In the genomic region with DNA sequence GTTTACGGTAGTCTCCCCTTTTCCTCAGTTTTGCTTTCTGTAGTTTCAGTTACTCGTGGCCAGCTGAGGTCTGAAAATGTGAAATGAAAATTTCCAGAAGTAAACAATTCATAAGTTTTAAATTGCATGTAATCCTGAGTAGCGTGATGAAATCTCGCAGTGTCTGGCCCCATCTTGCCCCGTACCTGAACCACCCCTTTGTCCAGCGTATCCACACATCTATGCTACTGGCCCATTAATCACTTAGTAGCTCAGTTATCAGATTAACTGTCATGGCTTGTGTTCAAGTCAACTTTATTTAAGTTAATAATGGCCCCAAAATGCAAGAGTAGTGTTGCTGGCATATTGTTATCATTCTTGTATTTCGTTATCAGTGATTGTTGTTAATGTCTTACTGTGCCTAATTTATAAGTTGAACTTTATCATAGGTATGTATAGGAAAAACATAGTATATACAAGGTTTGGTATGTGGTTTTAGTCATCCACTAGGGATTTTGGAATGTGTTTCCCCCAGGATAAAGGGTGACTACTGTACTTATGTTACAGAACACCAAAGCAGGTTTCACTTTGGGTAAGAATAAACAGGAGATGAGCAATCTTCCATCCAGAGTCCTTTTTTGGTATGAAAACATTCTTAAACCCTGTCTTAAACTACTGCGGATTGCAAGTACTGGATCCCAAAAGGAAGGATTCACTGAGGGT, we compare ENCODE assay signal across 18 cellular contexts.
DNase-seq lines count a peak whose midpoint lies in the region; ATAC-seq and TF ChIP-seq lines count a peak whose summit lies in the region.
"Had no signal": no experiment of that assay in that cellular context is flagged by ENCODE, and none has a peak within 500 bp of the region (broad histone marks: within the 10 kb centered on the region; RNA-seq: fewer than 3 reads in every experiment).

No MANE protein-coding gene starts in this region.

- no peaks in the 10 kb centered on the region for H3K36me3 ChIP-seq in ACC112 (ENCODE audit: insufficient read depth, low read length)
- no peaks in the 10 kb centered on the region for H3K36me3 ChIP-seq in RWPE2 (ENCODE audit: low read depth)
- H3K36me3 ChIP-seq: left ventricle myocardium inferior, Peyer's patch, spleen, WERI-Rb-1 had no signal

- H2AFZ ChIP-seq in ACC112 (ENCODE audit: low read length, unreplicated experiment), result no peak overlapping the region
- H2AFZ ChIP-seq: parathyroid adenoma had no signal

- DNase-seq in H4 (ENCODE audit: low spot score) (peak; percentile 78), RWPE2 (ENCODE audit: low spot score) (no peak), fibroblast of the conjunctiva (ENCODE audit: low read depth) (peak; percentile 27), NCI-H2171 treated with DMSO at 0.1 percent for 48 hours (lab: John Stamatoyannopoulos, UW) (no peak), NCI-H2196 (lab: John Stamatoyannopoulos, UW; ENCODE audit: unreplicated experiment) (no peak)
- DNase-seq: activated CD8-positive, alpha-beta memory T cell treated with anti-CD3 and anti-CD28 coated beads for 24 hours; aorta; left ventricle myocardium inferior; NCI-H187 treated with DMSO at 0.1 percent for 48 hours; NCI-H526; Peyer's patch; spleen; stimulated activated naive CD4-positive, alpha-beta T cell; WERI-Rb-1 had no signal

- TF ChIP-seq CTCF in RWPE2 (IDR thresholded peaks at IDR 0.05; ENCODE audit: poor library complexity, severe bottlenecking), result no peak

- peak; percentile 35; the same call in 1 of the 3 replicates for ATAC-seq in RWPE2 (ENCODE audit: low read depth)
- ATAC-seq in GM18519 (IDR thresholded peaks at IDR 0.05; ENCODE audit: low FRiP score, unreplicated experiment), result no peak
- ATAC-seq in GM19455 (IDR thresholded peaks at IDR 0.05; ENCODE audit: unreplicated experiment), result no peak

- H3K79me2 ChIP-seq in ACC112 (ENCODE audit: control insufficient read depth, insufficient read depth, low read length, unreplicated experiment), result no peaks in the 10 kb centered on the region
- H3K79me2 ChIP-seq: parathyroid adenoma had no signal

- H3K27ac ChIP-seq in ACC112 (ENCODE audit: low read depth, low read length) (peak overlapping the region; percentile 7; the same call in 1 of the 2 replicates), RWPE2 (ENCODE audit: poor library complexity, severe bottlenecking) (no peak overlapping the region)
- H3K27ac ChIP-seq: left ventricle myocardium inferior, parathyroid adenoma, Peyer's patch, spleen, WERI-Rb-1 had no signal

- H3K27me3 ChIP-seq in ACC112 (ENCODE audit: insufficient read depth, low read length) (no peaks in the 10 kb centered on the region), RWPE2 (ENCODE audit: insufficient read depth, poor library complexity, severe bottlenecking) (peaks cover 8% of the 10 kb centered on the region)
- H3K27me3 ChIP-seq: Peyer's patch, spleen had no signal

- H3K4me3 ChIP-seq in ACC112 (ENCODE audit: low read depth, low read length) (no peak overlapping the region), RWPE2 (ENCODE audit: severe bottlenecking) (no peak overlapping the region)
- H3K4me3 ChIP-seq: left ventricle myocardium inferior, Peyer's patch, spleen had no signal

- H3K4me1 ChIP-seq in ACC112 (ENCODE audit: control insufficient read depth, insufficient read depth, low read length, unreplicated experiment) (no peaks in the 10 kb centered on the region), RWPE2 (ENCODE audit: insufficient read depth, poor library complexity, severe bottlenecking) (no peaks in the 10 kb centered on the region)
- H3K4me1 ChIP-seq: left ventricle myocardium inferior, parathyroid adenoma, Peyer's patch, spleen had no signal

- no peaks in the 10 kb centered on the region for H3K9me3 ChIP-seq in RWPE2 (ENCODE audit: severe bottlenecking)
- H3K9me3 ChIP-seq: left ventricle myocardium inferior, Peyer's patch, spleen had no signal

Comparison
In these comparisons a context has a peak if more than half of its experiments do, and no peak if none do; other contexts are left out.
1. DNase-seq: peak in H4 (single experiment) and fibroblast of the conjunctiva (single experiment); none in RWPE2 (single experiment), NCI-H2171 treated with DMSO at 0.1 percent for 48 hours (single experiment) and NCI-H2196 (single experiment).